22 cellular contexts compared by ENCODE assay signal in genomic region chr12:95591731-95592130, GRCh38.
"Had no signal": no experiment of that assay in that cellular context is flagged by ENCODE, and none has a peak within 500 bp of the region (broad histone marks: within the 10 kb centered on the region; RNA-seq: fewer than 3 reads in every experiment).

No MANE protein-coding gene starts in this region.

- H3K9ac ChIP-seq: SK-N-SH had no signal

- H3K36me3 Mint-ChIP-seq: activated naive CD4-positive, alpha-beta T cell treated with anti-CD3 and anti-CD28 coated beads, Interleukin-2, amount 10 ng/mL, durations not matched to agents 7 days and 5 days; type B pancreatic cell had no signal

- H3K4me3 Mint-ChIP-seq: activated CD4-positive, alpha-beta memory T cell treated with anti-CD3 and anti-CD28 coated beads, Interleukin-2, amount 10 ng/mL, durations not matched to agents 7 days and 5 days; activated naive CD4-positive, alpha-beta T cell treated with anti-CD3 and anti-CD28 coated beads, Interleukin-2, amount 10 ng/mL, durations not matched to agents 7 days and 5 days; activated T-cell treated with anti-CD3 and anti-CD28 coated beads, Interleukin-2, amount 50 U/mL, for 24 hours; effector memory CD8-positive, alpha-beta T cell; naive thymus-derived CD8-positive, alpha-beta T cell; type B pancreatic cell had no signal

- H3K4me2 ChIP-seq: SK-N-SH had no signal

- H3K27me3 Mint-ChIP-seq: type B pancreatic cell had no signal

- ATAC-seq: body of pancreas; effector memory CD8-positive, alpha-beta T cell; gastroesophageal sphincter; left lobe of liver; mucosa of descending colon; naive thymus-derived CD8-positive, alpha-beta T cell had no signal

- DNase-seq: activated CD4-positive, alpha-beta memory T cell treated with anti-CD3 and anti-CD28 coated beads, Interleukin-2, amount 10 ng/mL, durations not matched to agents 7 days and 5 days; activated CD4-positive, alpha-beta T cell treated with anti-CD3 and anti-CD28 coated beads for 1 hour; activated naive CD4-positive, alpha-beta T cell treated with anti-CD3 and anti-CD28 coated beads, Interleukin-2, amount 10 ng/mL, durations not matched to agents 7 days and 5 days; activated T-cell treated with anti-CD3 and anti-CD28 coated beads, Interleukin-2, amount 50 U/mL, for 24 hours; body of pancreas; effector memory CD8-positive, alpha-beta T cell; islet precursor cell; mucosa of descending colon; naive thymus-derived CD8-positive, alpha-beta T cell; posterior cingulate gyrus; SK-N-SH; stimulated activated CD4-positive, alpha-beta T cell treated with anti-CD3 and anti-CD28 coated beads, Interleukin-4, amount 100 ng/mL, for 4 hours; stimulated activated CD8-positive, alpha-beta memory T cell treated with anti-CD3 and anti-CD28 coated beads, Interleukin-4, amount 100 ng/mL, for 48 hours; stimulated activated naive CD4-positive, alpha-beta T cell treated with Interleukin-2 at 50 U/mL for 16 hours; T-helper 1 cell; T1000 had no signal

- H3K27ac Mint-ChIP-seq: activated CD4-positive, alpha-beta memory T cell treated with anti-CD3 and anti-CD28 coated beads, Interleukin-2, amount 10 ng/mL, durations not matched to agents 7 days and 5 days; activated naive CD4-positive, alpha-beta T cell treated with anti-CD3 and anti-CD28 coated beads, Interleukin-2, amount 10 ng/mL, durations not matched to agents 7 days and 5 days; activated T-cell treated with anti-CD3 and anti-CD28 coated beads, Interleukin-2, amount 50 U/mL, for 24 hours; effector memory CD8-positive, alpha-beta T cell; naive thymus-derived CD8-positive, alpha-beta T cell; type B pancreatic cell had no signal

- H3K9me3 ChIP-seq: body of pancreas, gastroesophageal sphincter, mucosa of descending colon, neutrophil, right atrium auricular region, SK-N-SH had no signal

- H3K4me1 Mint-ChIP-seq: activated CD4-positive, alpha-beta memory T cell treated with anti-CD3 and anti-CD28 coated beads, Interleukin-2, amount 10 ng/mL, durations not matched to agents 7 days and 5 days; activated naive CD4-positive, alpha-beta T cell treated with anti-CD3 and anti-CD28 coated beads, Interleukin-2, amount 10 ng/mL, durations not matched to agents 7 days and 5 days; naive thymus-derived CD8-positive, alpha-beta T cell had no signal

- H3K9me3 Mint-ChIP-seq: activated CD4-positive, alpha-beta memory T cell treated with anti-CD3 and anti-CD28 coated beads, Interleukin-2, amount 10 ng/mL, durations not matched to agents 7 days and 5 days; activated naive CD4-positive, alpha-beta T cell treated with anti-CD3 and anti-CD28 coated beads, Interleukin-2, amount 10 ng/mL, durations not matched to agents 7 days and 5 days; activated T-cell treated with anti-CD3 and anti-CD28 coated beads, Interleukin-2, amount 50 U/mL, for 24 hours; effector memory CD8-positive, alpha-beta T cell; naive thymus-derived CD8-positive, alpha-beta T cell; type B pancreatic cell had no signal

- H3K27ac ChIP-seq: body of pancreas, gastroesophageal sphincter, neutrophil, right atrium auricular region, skin epidermis had no signal

- H3K4me3 ChIP-seq: body of pancreas, gastroesophageal sphincter, mucosa of descending colon, right atrium auricular region, skin epidermis had no signal

- H3K27me3 ChIP-seq: body of pancreas, gastroesophageal sphincter, right atrium auricular region had no signal

- H3K36me3 ChIP-seq: gastroesophageal sphincter, neutrophil, right atrium auricular region had no signal
